In the genomic region with DNA sequence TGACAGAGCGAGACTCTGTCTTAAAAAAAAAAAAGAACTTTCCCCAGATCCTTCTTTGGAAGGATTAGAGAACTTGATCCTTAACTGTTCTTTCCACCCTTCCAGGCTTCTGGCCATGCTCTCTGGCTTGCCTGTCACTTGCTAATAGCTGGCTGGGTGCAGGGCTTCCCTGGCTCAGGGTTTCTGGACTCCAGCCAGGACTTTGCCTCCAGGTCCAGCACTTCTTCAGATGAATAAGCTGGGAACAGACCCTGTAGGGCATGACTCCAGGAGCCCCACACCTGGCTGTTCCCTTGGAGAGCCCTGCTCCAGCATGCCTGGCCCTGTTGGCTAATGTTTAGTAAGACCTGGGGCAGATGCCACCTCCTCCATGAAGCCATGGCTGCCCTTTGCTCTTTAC, we compare ENCODE assay signal across 36 cellular contexts. TPM values are rescaled to one million over a fixed set of nuclear protein-coding genes. Genes with fewer than 3 reads are reported as not detected.
DNase-seq lines count a peak whose midpoint lies in the region; ATAC-seq, FAIRE-seq and TF ChIP-seq lines count a peak whose summit lies in the region.
"Had no signal": no experiment of that assay in that cellular context is flagged by ENCODE, and none has a peak within 500 bp of the region (broad histone marks: within the 10 kb centered on the region; RNA-seq: fewer than 3 reads in every experiment).

No MANE protein-coding gene starts in this region.

- TF ChIP-seq CTCF in HepG2 (CRISPR knock-in tag; IDR thresholded peaks at IDR 0.05) (no peak), right lobe of liver (IDR thresholded peaks at IDR 0.05) (no peak), RWPE1 (conservative IDR thresholded peaks at IDR 0.05; ENCODE audit: low read depth) (no peak), keratinocyte (optimal IDR thresholded peaks at IDR 0.05 in 1 of 3, IDR thresholded peaks at IDR 0.05 in 1 of 3, conservative IDR thresholded peaks at IDR 0.05 in 1 of 3; ENCODE audit: extremely low read depth in 1 of 3, insufficient read depth in 2 of 3, low read length in 3 of 3) (no peak)

- H3K4me2 ChIP-seq in HepG2 (ENCODE audit: low read depth, low read length): no peak overlapping the region
- no peak overlapping the region for H3K4me2 ChIP-seq in keratinocyte (ENCODE audit: control insufficient read depth, extremely low read depth, insufficient read depth, low read depth, low read length)
- H3K4me2 ChIP-seq: smooth muscle cell had no signal

- H2AFZ ChIP-seq in HepG2 (ENCODE audit: low read length) (no peak overlapping the region), keratinocyte (ENCODE audit: control insufficient read depth, low read length) (no peak overlapping the region)
- H2AFZ ChIP-seq: GM23248 had no signal

- DNase-seq in HepG2 (ENCODE audit: low spot score): no peak
- DNase-seq in right lobe of liver: no peak
- DNase-seq in RWPE1 (ENCODE audit: low spot score): peak; percentile 61
- DNase-seq in keratinocyte (ENCODE audit: low read depth, low spot score): peak; percentile 9
- DNase-seq in GM12892 (ENCODE audit: insufficient read length): no peak
- no peak for DNase-seq in activated naive CD8-positive, alpha-beta T cell treated with anti-CD3 and anti-CD28 coated beads, Interleukin-2, amount 50 U/mL, for 24 hours
- no peak for DNase-seq in dermis blood vessel endothelial cell
- DNase-seq: ACHN; activated CD4-positive, alpha-beta T cell treated with anti-CD3 and anti-CD28 coated beads for 48 hours; activated CD8-positive, alpha-beta memory T cell treated with anti-CD3 and anti-CD28 coated beads for 24 hours; activated effector memory CD4-positive, alpha-beta T cell treated with anti-CD3 and anti-CD28 coated beads, Interleukin-2, amount 50 U/mL, for 16 hours; activated naive CD8-positive, alpha-beta T cell treated with anti-CD3 and anti-CD28 coated beads for 36 hours; activated T-cell treated with anti-CD3 and anti-CD28 coated beads, Interleukin-2, amount 50 U/mL, for 1 hour; central memory CD4-positive, alpha-beta T cell; GM23248; midbrain; naive thymus-derived CD4-positive, alpha-beta T cell; NCI-H187; NCI-H226; OCI-M1; stimulated activated CD4-positive, alpha-beta T cell treated with anti-CD3 and anti-CD28 coated beads, Interleukin-2, amount 100 ng/mL, for 24 hours; T-helper 9 cell; transverse colon had no signal

- no peaks in the 10 kb centered on the region for H3K36me3 Mint-ChIP-seq in activated naive CD8-positive, alpha-beta T cell treated with anti-CD3 and anti-CD28 coated beads, Interleukin-2, amount 50 U/mL, for 24 hours (ENCODE audit: low read depth)
- H3K36me3 Mint-ChIP-seq: activated naive CD8-positive, alpha-beta T cell treated with anti-CD3 and anti-CD28 coated beads for 36 hours had no signal

- H3K9me1 ChIP-seq in keratinocyte (ENCODE audit: control insufficient read depth, extremely low read depth, insufficient read depth, low read length): no peaks in the 10 kb centered on the region

- no peak for TF ChIP-seq RAD21 in HepG2 (CRISPR knock-in tag; IDR thresholded peaks at IDR 0.05)

- no TSS peak for BruUV-seq in HepG2 (replicated peaks; lab: Mats Ljungman, UMichigan)

- dilution Hi-C loops in keratinocyte (cut with MboI; ENCODE audit: extremely low pct_ligation_motif_present, low sequenced_read_pairs): no loop called here

- H3K4me3 ChIP-seq in HepG2 (replicated peaks in 1 of 3; ENCODE audit: insufficient read depth in 1 of 3, low read depth in 2 of 3, low read length in 3 of 3) (no peak overlapping the region), right lobe of liver (no peak overlapping the region), keratinocyte (ENCODE audit: control insufficient read depth in 2 of 3, extremely low read depth in 1 of 3, insufficient read depth in 2 of 3, low read depth in 1 of 3, low read length in 3 of 3) (no peak overlapping the region)
- H3K4me3 ChIP-seq: ascending aorta, dorsolateral prefrontal cortex, GM12878, GM23248, smooth muscle cell, transverse colon had no signal

- WGBS in HepG2 (ENCODE audit: low lambda C conversion rate): 42% methylated on average over 1 of the region's 1 CpG
- 83% methylated on average over 1 of the region's 1 CpG for WGBS in right lobe of liver (ENCODE audit: insufficient coverage, low coverage, low lambda C conversion rate, missing lambda C conversion rate)

- no peak overlapping the region for H3K27ac ChIP-seq in HepG2 (ENCODE audit: extremely low read length, insufficient read depth, low read length)
- no peak overlapping the region for H3K27ac ChIP-seq in right lobe of liver
- peak overlapping the region; percentile 20 for H3K27ac ChIP-seq in RWPE1
- H3K27ac ChIP-seq in keratinocyte (ENCODE audit: control insufficient read depth, insufficient read depth, low read length): no peak overlapping the region
- H3K27ac ChIP-seq: ascending aorta, dorsolateral prefrontal cortex, GM23248, transverse colon, VCaP had no signal

- H3K36me3 ChIP-seq in HepG2 (replicated peaks in 1 of 2; ENCODE audit: control insufficient read depth in 1 of 2, insufficient read depth in 2 of 2, low read length in 2 of 2) (no peaks in the 10 kb centered on the region), right lobe of liver (no peaks in the 10 kb centered on the region), keratinocyte (ENCODE audit: control insufficient read depth in 2 of 2, extremely low read depth in 1 of 2, insufficient read depth in 2 of 2, low read length in 2 of 2) (no peaks in the 10 kb centered on the region)
- H3K36me3 ChIP-seq: ascending aorta, transverse colon had no signal

- intact Hi-C loops in HepG2 (cut with micrococcal nuclease; ENCODE audit: unreplicated experiment) (no loop called here), right lobe of liver (cut with DNase I) (no loop called here)

- H3K9me3 ChIP-seq in HepG2 (ENCODE audit: low read length): no peaks in the 10 kb centered on the region
- H3K9me3 ChIP-seq in right lobe of liver: no peaks in the 10 kb centered on the region
- H3K9me3 ChIP-seq in keratinocyte (ENCODE audit: control insufficient read depth, low read depth, low read length): no peaks in the 10 kb centered on the region
- H3K9me3 ChIP-seq: ascending aorta, transverse colon had no signal

- H3K27me3 ChIP-seq in HepG2 (ENCODE audit: control insufficient read depth in 1 of 2, insufficient read depth in 2 of 2, low read length in 2 of 2): peaks cover 5 to 37% of the 10 kb centered on the region in 2 experiments; a peak in 4 of 5 replicates
- H3K27me3 ChIP-seq in right lobe of liver: peaks cover 0 to 7% of the 10 kb centered on the region in 2 donors
- peaks cover 45% of the 10 kb centered on the region for H3K27me3 ChIP-seq in keratinocyte (ENCODE audit: control insufficient read depth, extremely low read depth, insufficient read depth, low read length)
- H3K27me3 ChIP-seq: ascending aorta had no signal

- H3K27ac Mint-ChIP-seq in activated naive CD8-positive, alpha-beta T cell treated with anti-CD3 and anti-CD28 coated beads, Interleukin-2, amount 50 U/mL, for 24 hours: no peak overlapping the region
- H3K27ac Mint-ChIP-seq: activated naive CD8-positive, alpha-beta T cell treated with anti-CD3 and anti-CD28 coated beads for 36 hours; naive thymus-derived CD4-positive, alpha-beta T cell had no signal

- H3K9ac ChIP-seq in HepG2 (ENCODE audit: insufficient read depth, low read depth, low read length) (no peak overlapping the region), keratinocyte (ENCODE audit: control insufficient read depth, extremely low read depth, insufficient read depth, low read length) (no peak overlapping the region)
- H3K9ac ChIP-seq: GM23248 had no signal

- in situ Hi-C loops in HepG2 (cut with HindIII; ENCODE audit: extremely low pct_ligation_motif_present, low pct_unique_long_range_greater_than_20kb): no loop called here

- H3K4me3 Mint-ChIP-seq in activated naive CD8-positive, alpha-beta T cell treated with anti-CD3 and anti-CD28 coated beads, Interleukin-2, amount 50 U/mL, for 24 hours: no peak overlapping the region
- H3K4me3 Mint-ChIP-seq: activated naive CD8-positive, alpha-beta T cell treated with anti-CD3 and anti-CD28 coated beads for 36 hours; naive thymus-derived CD4-positive, alpha-beta T cell had no signal

- ATAC-seq in HepG2: no peak
- ATAC-seq in right lobe of liver: no peak
- ATAC-seq in activated naive CD8-positive, alpha-beta T cell treated with anti-CD3 and anti-CD28 coated beads, Interleukin-2, amount 50 U/mL, for 24 hours: no peak
- ATAC-seq in GM19397 (IDR thresholded peaks at IDR 0.05; ENCODE audit: unreplicated experiment): no peak
- ATAC-seq: GM12878; naive thymus-derived CD4-positive, alpha-beta T cell; Right ventricle myocardium inferior had no signal

- CTCF ChIA-PET in HepG2 (lab: Yijun Ruan, JAX; ENCODE audit: low intra/inter-chr PET ratio, low total read pairs): no interaction called here
- CTCF ChIA-PET in RWPE1 (lab: Yijun Ruan, JAX): interaction anchor here (0.6 kb wide), 2 partner anchors 118 to 230 kb away, joined by 3 to 4 read pairs; no protein-coding TSS in a partner anchor

- H4K20me1 ChIP-seq in HepG2 (ENCODE audit: insufficient read depth, low read length) (no peaks in the 10 kb centered on the region), keratinocyte (ENCODE audit: control insufficient read depth, extremely low read depth, insufficient read depth, low read length) (peaks cover 2% of the 10 kb centered on the region)

- TF ChIP-seq POLR2A in HepG2 (IDR thresholded peaks at IDR 0.05; ENCODE audit: insufficient read depth in 1 of 2, low read depth in 2 of 2, low read length in 2 of 2) (no peak), right lobe of liver (IDR thresholded peaks at IDR 0.05) (no peak), GM12892 (IDR thresholded peaks at IDR 0.05; ENCODE audit: low read depth, low read length) (no peak)

- TF ChIP-seq EP300 in HepG2 (IDR thresholded peaks at IDR 0.05; ENCODE audit: low read depth in 2 of 2, low read length in 2 of 2) (no peak), HepG2 (CRISPR knock-in tag; IDR thresholded peaks at IDR 0.05; ENCODE audit: borderline replicate concordance) (no peak)

- H3K4me1 ChIP-seq in HepG2 (ENCODE audit: insufficient read depth, low read length) (peaks cover 8% of the 10 kb centered on the region; the same call in 1 of the 2 replicates), right lobe of liver (peaks cover 0 to 13% (median 0%) of the 10 kb centered on the region in 4 donors), keratinocyte (ENCODE audit: control insufficient read depth, extremely low read depth, insufficient read depth, low read length) (no peaks in the 10 kb centered on the region)

- no peak for FAIRE-seq in HepG2 (lab: Jason Lieb, UNC)
- FAIRE-seq in keratinocyte (lab: Jason Lieb, UNC): no peak
- no peak for FAIRE-seq in GM12892 (lab: Jason Lieb, UNC)
- FAIRE-seq: GM12878, islet of Langerhans had no signal

- H3K27me3 Mint-ChIP-seq in activated naive CD8-positive, alpha-beta T cell treated with anti-CD3 and anti-CD28 coated beads, Interleukin-2, amount 50 U/mL, for 24 hours: peaks cover 31% of the 10 kb centered on the region

- POLR2A ChIA-PET in HepG2 (lab: Yijun Ruan, JAX): no interaction called here
- POLR2A ChIA-PET in RWPE1 (lab: Yijun Ruan, JAX; ENCODE audit: low non-redundant PET): interaction anchor here (0.6 kb wide), 1 partner anchor 198 kb away, joined by 5 read pairs; no protein-coding TSS in a partner anchor

- no peaks in the 10 kb centered on the region for H3K9me3 Mint-ChIP-seq in activated naive CD8-positive, alpha-beta T cell treated with anti-CD3 and anti-CD28 coated beads, Interleukin-2, amount 50 U/mL, for 24 hours
- H3K9me3 Mint-ChIP-seq: activated naive CD8-positive, alpha-beta T cell treated with anti-CD3 and anti-CD28 coated beads for 36 hours; naive thymus-derived CD4-positive, alpha-beta T cell had no signal

- H3K4me1 Mint-ChIP-seq in activated naive CD8-positive, alpha-beta T cell treated with anti-CD3 and anti-CD28 coated beads, Interleukin-2, amount 50 U/mL, for 24 hours: peaks cover 4% of the 10 kb centered on the region

- no peaks in the 10 kb centered on the region for H3K79me2 ChIP-seq in HepG2 (ENCODE audit: insufficient read depth, low read length)
- H3K79me2 ChIP-seq in keratinocyte (ENCODE audit: control insufficient read depth, insufficient read depth, low read length): no peaks in the 10 kb centered on the region

RNA-seq across cellular contexts. Expression of gene NT5C1A, which starts 3.3 kb away (rescaled TPM):
- total RNA-seq in HepG2 (2016; rRNA removed; fragmentation: Illumina TruSeq; extraction: Trizol) (not detected in 2 replicates), right lobe of liver (not detected), dermis blood vessel endothelial cell (not detected in 2 replicates)
- not detected in 2 replicates for total RNA-seq in HepG2 (2016; cell fraction: cytosol; rRNA removed; fragmentation: Illumina TruSeq; extraction: Trizol; ENCODE audit: low read depth)
- not detected in 2 replicates for total RNA-seq in HepG2 (2016; cell fraction: insoluble cytoplasmic fraction; rRNA removed; fragmentation: Illumina TruSeq; extraction: Trizol)
- total RNA-seq in HepG2 (2016; cell fraction: membrane; rRNA removed; fragmentation: Illumina TruSeq; extraction: Trizol): not detected in 2 replicates
- not detected in 2 replicates for total RNA-seq in HepG2 (2016; cell fraction: nucleus; rRNA removed; fragmentation: Illumina TruSeq; extraction: Trizol)
- polyA plus RNA-seq in HepG2 (2011; rRNA removed) (not detected in 2 replicates), keratinocyte (not detected in 3 replicates)
- not detected in 2 replicates for polyA plus RNA-seq in HepG2 (2011; cell fraction: cytosol; rRNA removed)
- not detected in 2 replicates for polyA plus RNA-seq in HepG2 (2011; cell fraction: nucleus; rRNA removed)
- polyA plus RNA-seq in HepG2 (2012): not detected in 2 replicates
- polyA plus RNA-seq in HepG2 (2016; cell fraction: cytosol; fragmentation: Illumina TruSeq; extraction: Trizol; ENCODE audit: low read depth): not detected in 2 replicates
- polyA plus RNA-seq in HepG2 (2016; cell fraction: insoluble cytoplasmic fraction; fragmentation: Illumina TruSeq; extraction: Trizol; ENCODE audit: low read depth): not detected in 2 replicates
- not detected in 2 replicates for polyA plus RNA-seq in HepG2 (2016; cell fraction: membrane; fragmentation: Illumina TruSeq; extraction: Trizol; ENCODE audit: low read depth)
- polyA plus RNA-seq in HepG2 (2016; cell fraction: nucleus; fragmentation: Illumina TruSeq; extraction: Trizol; ENCODE audit: insufficient read depth, low read depth): not detected in 2 replicates
- polyA minus RNA-seq in HepG2 (2011; rRNA and poly(A)+ RNA removed; ENCODE audit: low replicate concordance): not detected in 2 replicates
- not detected in 2 replicates for polyA minus RNA-seq in HepG2 (2011; cell fraction: cytosol; rRNA and poly(A)+ RNA removed)
- polyA minus RNA-seq in HepG2 (2011; cell fraction: nucleus; rRNA and poly(A)+ RNA removed): not detected in 2 replicates
- polyA plus RNA-seq in keratinocyte (2011; ENCODE audit: low read depth): not detected
- not detected in 2 replicates for polyA plus RNA-seq in keratinocyte (2011; cell fraction: cytosol; rRNA removed)
- not detected in 2 replicates for polyA plus RNA-seq in keratinocyte (2011; cell fraction: nucleus; rRNA removed)
- not detected in 2 replicates for polyA plus RNA-seq in keratinocyte (2012; ENCODE audit: low replicate concordance)
- polyA minus RNA-seq in keratinocyte: not detected in 3 replicates
- not detected for polyA minus RNA-seq in keratinocyte (2011; cell fraction: cytosol; rRNA and poly(A)+ RNA removed)
- not detected in 2 replicates for polyA minus RNA-seq in keratinocyte (2011; cell fraction: nucleus; rRNA and poly(A)+ RNA removed)
- polyA plus RNA-seq in GM12892 (2012; ENCODE audit: missing spikeins): 1.1 TPM
- total RNA-seq: ascending aorta, Daoy, glomerular endothelial cell, GM23248, LHCN-M2, smooth muscle cell, transverse colon had no signal
- polyA plus RNA-seq: BJ; GM23248; naive thymus-derived CD4-positive, alpha-beta T cell; smooth muscle cell had no signal

RNA-seq across cellular contexts. Expression of gene HPCAL4, which starts 16.0 kb away (rescaled TPM):
- total RNA-seq in HepG2 (2016; rRNA removed; fragmentation: Illumina TruSeq; extraction: Trizol) (not detected in 2 replicates), right lobe of liver (not detected), dermis blood vessel endothelial cell (under 0.01 TPM in 1 of 2 replicates, not detected in the other)
- total RNA-seq in HepG2 (2016; cell fraction: cytosol; rRNA removed; fragmentation: Illumina TruSeq; extraction: Trizol; ENCODE audit: low read depth): not detected in 2 replicates
- not detected in 2 replicates for total RNA-seq in HepG2 (2016; cell fraction: insoluble cytoplasmic fraction; rRNA removed; fragmentation: Illumina TruSeq; extraction: Trizol)
- not detected in 2 replicates for total RNA-seq in HepG2 (2016; cell fraction: membrane; rRNA removed; fragmentation: Illumina TruSeq; extraction: Trizol)
- total RNA-seq in HepG2 (2016; cell fraction: nucleus; rRNA removed; fragmentation: Illumina TruSeq; extraction: Trizol): not detected in 2 replicates
- polyA plus RNA-seq in HepG2 (2011; rRNA removed) (not detected in 2 replicates), keratinocyte (not detected in 3 replicates)
- not detected in 2 replicates for polyA plus RNA-seq in HepG2 (2011; cell fraction: cytosol; rRNA removed)
- polyA plus RNA-seq in HepG2 (2011; cell fraction: nucleus; rRNA removed): not detected in 2 replicates
- polyA plus RNA-seq in HepG2 (2012): not detected in 2 replicates
- not detected in 2 replicates for polyA plus RNA-seq in HepG2 (2016; cell fraction: cytosol; fragmentation: Illumina TruSeq; extraction: Trizol; ENCODE audit: low read depth)
- polyA plus RNA-seq in HepG2 (2016; cell fraction: insoluble cytoplasmic fraction; fragmentation: Illumina TruSeq; extraction: Trizol; ENCODE audit: low read depth): not detected in 2 replicates
- not detected in 2 replicates for polyA plus RNA-seq in HepG2 (2016; cell fraction: membrane; fragmentation: Illumina TruSeq; extraction: Trizol; ENCODE audit: low read depth)
- not detected in 2 replicates for polyA plus RNA-seq in HepG2 (2016; cell fraction: nucleus; fragmentation: Illumina TruSeq; extraction: Trizol; ENCODE audit: insufficient read depth, low read depth)
- polyA minus RNA-seq in HepG2 (2011; rRNA and poly(A)+ RNA removed; ENCODE audit: low replicate concordance): 0.23 TPM in 1 of 2 replicates, not detected in the other
- not detected in 2 replicates for polyA minus RNA-seq in HepG2 (2011; cell fraction: cytosol; rRNA and poly(A)+ RNA removed)
- not detected in 2 replicates for polyA minus RNA-seq in HepG2 (2011; cell fraction: nucleus; rRNA and poly(A)+ RNA removed)
- not detected for polyA plus RNA-seq in keratinocyte (2011; ENCODE audit: low read depth)
- polyA plus RNA-seq in keratinocyte (2011; cell fraction: cytosol; rRNA removed): not detected in 2 replicates
- polyA plus RNA-seq in keratinocyte (2011; cell fraction: nucleus; rRNA removed): not detected in 2 replicates
- not detected in 2 replicates for polyA plus RNA-seq in keratinocyte (2012; ENCODE audit: low replicate concordance)
- polyA minus RNA-seq in keratinocyte: not detected in 3 replicates
- polyA minus RNA-seq in keratinocyte (2011; cell fraction: cytosol; rRNA and poly(A)+ RNA removed): not detected
- not detected in 2 replicates for polyA minus RNA-seq in keratinocyte (2011; cell fraction: nucleus; rRNA and poly(A)+ RNA removed)
- polyA plus RNA-seq in GM12892 (2012; ENCODE audit: missing spikeins): 1.1 TPM
- total RNA-seq: ascending aorta, glomerular endothelial cell, GM23248, liver had no signal
- polyA plus RNA-seq: BJ, GM23248, liver, smooth muscle cell had no signal

RNA-seq across cellular contexts. Expression of gene HEYL, which starts 35.8 kb away (rescaled TPM):
- total RNA-seq in HepG2 (2016; rRNA removed; fragmentation: Illumina TruSeq; extraction: Trizol) (0.04 TPM in 1 of 2 replicates, not detected in the other), right lobe of liver (1 to 10 TPM in 4 of 6 experiments, under 1 TPM in 2; 0.98 to 2.6 (median 1.6) TPM), dermis blood vessel endothelial cell (under 0.01 and 0.14 TPM in 2 replicates)
- total RNA-seq in HepG2 (2016; cell fraction: cytosol; rRNA removed; fragmentation: Illumina TruSeq; extraction: Trizol; ENCODE audit: low read depth): not detected in 2 replicates
- 0.04 TPM in 1 of 2 replicates, not detected in the other for total RNA-seq in HepG2 (2016; cell fraction: insoluble cytoplasmic fraction; rRNA removed; fragmentation: Illumina TruSeq; extraction: Trizol)
- total RNA-seq in HepG2 (2016; cell fraction: membrane; rRNA removed; fragmentation: Illumina TruSeq; extraction: Trizol): 0.03 TPM in 1 of 2 replicates, not detected in the other
- total RNA-seq in HepG2 (2016; cell fraction: nucleus; rRNA removed; fragmentation: Illumina TruSeq; extraction: Trizol): 0.09 TPM in 1 of 2 replicates, not detected in the other
- polyA plus RNA-seq in HepG2 (2011; rRNA removed) (0.03 TPM in 1 of 2 replicates, not detected in the other), keratinocyte (not detected in 3 replicates)
- polyA plus RNA-seq in HepG2 (2011; cell fraction: cytosol; rRNA removed): 0.03 and 0.05 TPM in 2 replicates
- 0.03 and 0.07 TPM in 2 replicates for polyA plus RNA-seq in HepG2 (2011; cell fraction: nucleus; rRNA removed)
- polyA plus RNA-seq in HepG2 (2012): not detected in 2 replicates
- polyA plus RNA-seq in HepG2 (2016; cell fraction: cytosol; fragmentation: Illumina TruSeq; extraction: Trizol; ENCODE audit: low read depth): not detected in 2 replicates
- polyA plus RNA-seq in HepG2 (2016; cell fraction: insoluble cytoplasmic fraction; fragmentation: Illumina TruSeq; extraction: Trizol; ENCODE audit: low read depth): 0.07 and 0.10 TPM in 2 replicates
- polyA plus RNA-seq in HepG2 (2016; cell fraction: membrane; fragmentation: Illumina TruSeq; extraction: Trizol; ENCODE audit: low read depth): not detected in 2 replicates
- polyA plus RNA-seq in HepG2 (2016; cell fraction: nucleus; fragmentation: Illumina TruSeq; extraction: Trizol; ENCODE audit: insufficient read depth, low read depth): not detected in 2 replicates
- 0.12 TPM in 1 of 2 replicates, not detected in the other for polyA minus RNA-seq in HepG2 (2011; rRNA and poly(A)+ RNA removed; ENCODE audit: low replicate concordance)
- not detected in 2 replicates for polyA minus RNA-seq in HepG2 (2011; cell fraction: cytosol; rRNA and poly(A)+ RNA removed)
- polyA minus RNA-seq in HepG2 (2011; cell fraction: nucleus; rRNA and poly(A)+ RNA removed): not detected in 2 replicates
- not detected for polyA plus RNA-seq in keratinocyte (2011; ENCODE audit: low read depth)
- not detected in 2 replicates for polyA plus RNA-seq in keratinocyte (2011; cell fraction: cytosol; rRNA removed)
- polyA plus RNA-seq in keratinocyte (2011; cell fraction: nucleus; rRNA removed): not detected in 2 replicates
- 0.02 TPM in 1 of 2 replicates, not detected in the other for polyA plus RNA-seq in keratinocyte (2012; ENCODE audit: low replicate concordance)
- polyA minus RNA-seq in keratinocyte: not detected in 3 replicates
- polyA minus RNA-seq in keratinocyte (2011; cell fraction: cytosol; rRNA and poly(A)+ RNA removed): not detected
- polyA minus RNA-seq in keratinocyte (2011; cell fraction: nucleus; rRNA and poly(A)+ RNA removed): not detected in 2 replicates
- polyA plus RNA-seq in GM12892 (2012; ENCODE audit: missing spikeins): 0.11 TPM
- total RNA-seq: Daoy, GM23248 had no signal
- polyA plus RNA-seq: GM23248 had no signal

Comparison
In these comparisons a context has a peak if more than half of its experiments do, and no peak if none do; other contexts are left out.
1. DNase-seq: peak in RWPE1 (single experiment) and keratinocyte (single experiment); none in HepG2 (single experiment), right lobe of liver (0 of 3), GM12892 (single experiment), activated naive CD8-positive, alpha-beta T cell treated with anti-CD3 and anti-CD28 coated beads, Interleukin-2, amount 50 U/mL, for 24 hours (single experiment) and dermis blood vessel endothelial cell (single experiment).